8 cellular contexts compared by ENCODE assay signal in the genomic region with DNA sequence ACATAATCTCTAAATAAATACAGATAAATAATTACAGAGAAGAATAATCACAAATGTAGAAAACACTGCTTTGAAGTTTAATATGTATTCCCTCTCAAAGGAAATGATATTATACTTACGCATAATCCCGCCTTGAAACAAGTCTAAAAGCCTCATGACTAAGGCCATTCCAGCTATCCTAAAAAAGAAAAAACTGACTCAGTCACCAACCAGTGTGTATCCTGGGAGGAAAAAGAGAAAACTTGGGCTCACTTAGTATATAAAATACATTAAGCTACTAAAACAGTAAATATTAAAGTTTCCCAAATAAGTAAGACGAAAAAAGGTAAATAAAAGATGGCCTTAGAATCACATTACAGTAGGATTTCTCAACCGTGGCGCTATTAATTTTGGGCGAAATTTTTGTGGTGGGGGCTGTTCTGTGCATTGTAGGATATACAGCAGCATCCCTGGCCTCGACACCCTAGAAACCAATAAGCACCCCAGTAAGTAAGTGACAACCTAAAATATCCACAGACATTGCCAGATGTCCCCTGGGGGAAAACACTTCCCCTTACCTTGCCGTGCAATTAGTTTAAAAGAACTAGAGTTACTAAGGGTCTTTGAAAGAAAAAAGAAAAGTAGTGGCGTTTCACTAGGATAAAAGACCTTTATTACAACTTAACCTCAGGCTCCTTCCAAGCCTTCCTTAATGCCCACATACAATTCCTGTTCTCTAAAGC. TPM values are rescaled to one million over a fixed set of nuclear protein-coding genes. Genes with fewer than 3 reads are reported as not detected.
A peak's percentile ranks its signal among the peaks of the same experiment; 100 is the strongest.
DNase-seq lines count a peak whose midpoint lies in the region; ATAC-seq, FAIRE-seq and TF ChIP-seq lines count a peak whose summit lies in the region.

No MANE protein-coding gene starts in this region.

- in situ Hi-C loops in K562 (cut with MboI) = no loop called here

- H2AFZ ChIP-seq in K562 (ENCODE audit: low read depth, low read length) = no peak overlapping the region

- H3K4me1 ChIP-seq in heart right ventricle (peaks cover 0 to 51% (median 23%) of the 10 kb centered on the region in 9 donors), K562 (replicated peaks in 1 of 2; ENCODE audit: control insufficient read depth in 2 of 2, insufficient read depth in 2 of 2, low read length in 2 of 2) (peaks cover 11 to 21% of the 10 kb centered on the region in 2 experiments; a peak in 4 of 5 replicates), lower lobe of right lung (peaks cover 12% of the 10 kb centered on the region), aorta (ENCODE audit: control insufficient read depth in 1 of 2, insufficient read depth in 2 of 2, low read length in 2 of 2) (peaks cover 0 to 2% of the 10 kb centered on the region in 2 donors)

- intact Hi-C loops in heart right ventricle (cut with DNase I) = loop anchor here in 3 of 10 donors (2.0 to 10.0 kb wide), 3 partner anchors 29 to 695 kb away; a partner anchor contains a TSS
- intact Hi-C loops in Right ventricle myocardium inferior (cut with DNase I) = loop anchor here (2.0 kb wide), 1 partner anchor 181 kb away; no protein-coding TSS in a partner anchor
- intact Hi-C loops in K562 (cut with micrococcal nuclease) = no loop called here
- intact Hi-C loops in lower lobe of right lung (cut with DNase I) = no loop called here
- intact Hi-C loops in aorta (cut with DNase I) = loop anchor here in 1 of 2 donors (10.0 kb wide), 1 partner anchor 771 kb away; a partner anchor contains a TSS

- peak overlapping the region in 9 of 10 donors; percentile 93 to 99 (median 97) for H3K27ac ChIP-seq in heart right ventricle
- peak overlapping the region; percentile 97 for H3K27ac ChIP-seq in K562 (ENCODE audit: extremely low read depth, low read depth, low read length)
- H3K27ac ChIP-seq in lower lobe of right lung = peak overlapping the region; percentile 100
- peak overlapping the region; percentile 37 to 62 for H3K27ac ChIP-seq in aorta (ENCODE audit: low read depth in 1 of 2, low read length in 2 of 2)

- H3K79me2 ChIP-seq in K562 (ENCODE audit: control insufficient read depth, insufficient read depth, low read length) = peaks cover 64% of the 10 kb centered on the region

- WGBS in heart right ventricle, 2 donors = 37 to 43% methylated on average over 9 of the region's 9 CpGs
- 6% methylated on average over 9 of the region's 9 CpGs for WGBS in K562 (ENCODE audit: insufficient coverage, low coverage, missing lambda C conversion rate)
- WGBS in aorta, 2 donors = 44 to 47% methylated on average over 9 of the region's 9 CpGs

- peak overlapping the region; percentile 91 for H3K4me2 ChIP-seq in K562 (ENCODE audit: insufficient read depth, low read length)

- DNase-seq in heart right ventricle = no peak
- no peak for DNase-seq in Right ventricle myocardium inferior (ENCODE audit: missing footprints)
- peak in 1 of 4 experiments; percentile 27 for DNase-seq in K562 (ENCODE audit: extremely low read depth in 1 of 4, low spot score in 3 of 4)
- no peak for DNase-seq in lower lobe of right lung
- no peak for DNase-seq in aorta
- no peak for DNase-seq in D721Med (ENCODE audit: insufficient read length, low spot score)
- no peak for DNase-seq in GM19240 (ENCODE audit: insufficient read length, low spot score)

- no peaks in the 10 kb centered on the region; the same call in 1 of the 2 replicates for H4K20me1 ChIP-seq in K562 (replicated peaks; ENCODE audit: control insufficient read depth, insufficient read depth, low read length)

- TF ChIP-seq RAD21 in K562 (CRISPR knock-in tag; conservative IDR thresholded peaks at IDR 0.05 in 1 of 2, IDR thresholded peaks at IDR 0.05 in 1 of 2) = no peak

- no peak for TF ChIP-seq POLR2A in K562 (conservative IDR thresholded peaks at IDR 0.05)

- peak overlapping the region; percentile 99 for H3K9ac ChIP-seq in K562 (ENCODE audit: insufficient read depth in 1 of 2, low read depth in 2 of 2, low read length in 2 of 2)

- H3K4me3 ChIP-seq in heart right ventricle (peak overlapping the region; percentile 69 to 98 (median 86)), K562 (peak overlapping the region; percentile 72), lower lobe of right lung (peak overlapping the region; percentile 93), aorta (ENCODE audit: low read length in 2 of 2) (peak overlapping the region; percentile 93 to 97)

- no peak for ATAC-seq in heart right ventricle
- no peak for ATAC-seq in Right ventricle myocardium inferior
- ATAC-seq in K562 = 0 out of 3 replicates have a peak, but pooled peaks have one; percentile 2
- ATAC-seq in lower lobe of right lung = no peak
- ATAC-seq in aorta (ENCODE audit: low FRiP score) = no peak
- no peak for ATAC-seq in GM21528 (IDR thresholded peaks at IDR 0.05; ENCODE audit: low FRiP score, unreplicated experiment)

- TF ChIP-seq EP300 in K562 (IDR thresholded peaks at IDR 0.05; ENCODE audit: low read length) = no peak

- POLR2A ChIA-PET in K562 (lab: Yijun Ruan, JAX) = interaction anchor here (0.6 to 2.4 kb wide), 9 partner anchors 8 to 737 kb away, joined by 3 to 16 read pairs (median 4); a partner anchor contains a TSS

- H3K36me3 ChIP-seq in heart right ventricle = peaks cover 0 to 50% (median 37%) of the 10 kb centered on the region in 9 donors
- H3K36me3 ChIP-seq in K562 (ENCODE audit: control insufficient read depth, insufficient read depth, low read length) = peaks cover 54% of the 10 kb centered on the region
- H3K36me3 ChIP-seq in lower lobe of right lung = peaks cover 46% of the 10 kb centered on the region
- peaks cover 2 to 6% of the 10 kb centered on the region in 2 donors for H3K36me3 ChIP-seq in aorta (ENCODE audit: control insufficient read depth in 1 of 2, insufficient read depth in 2 of 2, low read length in 1 of 2)

- FAIRE-seq in K562 (lab: Jason Lieb, UNC) (no peak), D721Med (lab: Jason Lieb, UNC) (no peak)

- no TSS peak for BruUV-seq in K562 (replicated peaks; lab: Mats Ljungman, UMichigan)

- no peak for TF ChIP-seq CTCF in heart right ventricle (IDR thresholded peaks at IDR 0.05)
- TF ChIP-seq CTCF in K562 (IDR thresholded peaks at IDR 0.05 in 2 of 3, conservative IDR thresholded peaks at IDR 0.05 in 1 of 3; ENCODE audit: insufficient read depth in 2 of 3, low read depth in 1 of 3, low read length in 3 of 3) = no peak
- TF ChIP-seq CTCF in lower lobe of right lung (IDR thresholded peaks at IDR 0.05) = no peak
- no peak for TF ChIP-seq CTCF in D721Med (IDR thresholded peaks at IDR 0.05; ENCODE audit: insufficient read depth, missing control alignments)

- no peaks in the 10 kb centered on the region for H3K9me1 ChIP-seq in K562 (ENCODE audit: control insufficient read depth, insufficient read depth, low read length)

- CTCF ChIA-PET in K562 (lab: Yijun Ruan, JAX; ENCODE audit: low intra/inter-chr PET ratio) = no interaction called here

- H3K9me3 ChIP-seq in heart right ventricle (no peaks in the 10 kb centered on the region), K562 (replicated peaks; ENCODE audit: control insufficient read depth, insufficient read depth, low read depth, low read length) (peaks cover 2% of the 10 kb centered on the region; the same call in 1 of the 2 replicates), lower lobe of right lung (no peaks in the 10 kb centered on the region), aorta (ENCODE audit: control insufficient read depth, low read length) (no peaks in the 10 kb centered on the region)

- no peaks in the 10 kb centered on the region for H3K27me3 ChIP-seq in heart right ventricle
- no peaks in the 10 kb centered on the region for H3K27me3 ChIP-seq in K562 (ENCODE audit: control insufficient read depth in 2 of 2, insufficient read depth in 2 of 2, low read length in 2 of 2)
- H3K27me3 ChIP-seq in lower lobe of right lung (ENCODE audit: low read depth) = no peaks in the 10 kb centered on the region
- H3K27me3 ChIP-seq in aorta (ENCODE audit: control insufficient read depth in 1 of 2, insufficient read depth in 2 of 2, low read length in 1 of 2) = no peaks in the 10 kb centered on the region

RNA-seq across cellular contexts. Expression of a gene that starts 1.1 kb away (rescaled TPM):
- 100 to 1,000 TPM; 246 to 415 (median 324) TPM for total RNA-seq in heart right ventricle
- polyA plus RNA-seq in heart right ventricle = 100 to 1,000 TPM in 1 of 2 donors, 10 to 100 TPM in 1; 82.9 to 240 TPM
- 308 TPM for total RNA-seq in Right ventricle myocardium inferior
- total RNA-seq in K562 (2011; cell fraction: chromatin; rRNA removed; ENCODE audit: low replicate concordance) = 389 and 542 TPM in 2 replicates
- 228 and 277 TPM in 2 replicates for total RNA-seq in K562 (2011; cell fraction: nucleolus; rRNA removed)
- total RNA-seq in K562 (2011; cell fraction: nucleoplasm; rRNA removed) = 287 and 329 TPM in 2 replicates
- total RNA-seq in K562 (2014; rRNA removed) = 482 and 583 TPM in 2 replicates
- 548 and 597 TPM in 2 replicates for total RNA-seq in K562 (2014; rRNA removed; fragmentation: Illumina TruSeq; extraction: Trizol)
- total RNA-seq in K562 (2015; rRNA removed; fragmentation: Illumina TruSeq; extraction: Trizol) = 522 and 545 TPM in 2 replicates
- total RNA-seq in K562 (2021) = 481 and 498 TPM in 2 replicates
- polyA plus RNA-seq in K562 (2011; rRNA removed) = 296 and 361 TPM in 2 replicates
- polyA plus RNA-seq in K562 (2011; cell fraction: cytosol; rRNA removed) = 229 and 239 TPM in 2 replicates
- polyA plus RNA-seq in K562 (2011; cell fraction: nucleus; rRNA removed) = 225 and 240 TPM in 2 replicates
- polyA plus RNA-seq in K562 (2012) = 333 and 576 TPM in 2 replicates
- polyA plus RNA-seq in K562 (2014; fragmentation: Illumina TruSeq; extraction: Trizol) = 474 and 552 TPM in 2 replicates
- polyA plus RNA-seq in K562 (2014; fragmentation: Nextera tagmentation; extraction: Ambion mirVana) = 100 to 1,000 TPM; 195 to 294 TPM
- polyA plus RNA-seq in K562 (2014; rRNA removed) = 514 and 537 TPM in 2 replicates
- polyA minus RNA-seq in K562 (2011; rRNA and poly(A)+ RNA removed) = 500 and 528 TPM in 2 replicates
- 329 and 345 TPM in 2 replicates for polyA minus RNA-seq in K562 (2011; cell fraction: cytosol; rRNA and poly(A)+ RNA removed)
- 149 and 198 TPM in 2 replicates for polyA minus RNA-seq in K562 (2011; cell fraction: nucleus; rRNA and poly(A)+ RNA removed)
- 148 TPM for total RNA-seq in lower lobe of right lung
- total RNA-seq in aorta = 100 to 1,000 TPM; 110 to 139 TPM
- 10 to 100 TPM; 65.2 to 68.6 TPM for polyA plus RNA-seq in aorta

RNA-seq across cellular contexts. Expression of a gene that starts 31.1 kb away (rescaled TPM):
- total RNA-seq in heart right ventricle (100 to 1,000 TPM in 1 of 10 donors, 10 to 100 TPM in 9; 73.5 to 113 (median 83.9) TPM), Right ventricle myocardium inferior (90.6 TPM), K562 (2014; rRNA removed) (149 and 157 TPM in 2 replicates), K562 (2014; rRNA removed; fragmentation: Illumina TruSeq; extraction: Trizol) (190 and 225 TPM in 2 replicates), K562 (2015; rRNA removed; fragmentation: Illumina TruSeq; extraction: Trizol) (146 and 159 TPM in 2 replicates), K562 (2021) (189 and 209 TPM in 2 replicates), lower lobe of right lung (90.7 TPM), aorta (100 to 1,000 TPM in 1 of 2 donors, 10 to 100 TPM in 1; 69.2 to 101 TPM)
- polyA plus RNA-seq in heart right ventricle (10 to 100 TPM; 17.9 to 52.3 TPM), K562 (2011; rRNA removed) (113 and 179 TPM in 2 replicates), K562 (2014; fragmentation: Illumina TruSeq; extraction: Trizol) (162 and 198 TPM in 2 replicates), K562 (2014; fragmentation: Nextera tagmentation; extraction: Ambion mirVana) (10 to 100 TPM; 53.7 to 57.3 TPM), K562 (2014; rRNA removed) (137 and 164 TPM in 2 replicates), aorta (10 to 100 TPM; 48.5 to 79.6 TPM)
- 43.7 and 83.9 TPM in 2 replicates for total RNA-seq in K562 (2011; cell fraction: chromatin; rRNA removed; ENCODE audit: low replicate concordance)
- 26.2 and 27.1 TPM in 2 replicates for total RNA-seq in K562 (2011; cell fraction: nucleolus; rRNA removed)
- 53.3 and 65.5 TPM in 2 replicates for total RNA-seq in K562 (2011; cell fraction: nucleoplasm; rRNA removed)
- 43.2 and 61.7 TPM in 2 replicates for polyA plus RNA-seq in K562 (2011; cell fraction: cytosol; rRNA removed)
- polyA plus RNA-seq in K562 (2011; cell fraction: nucleus; rRNA removed) = 33.0 and 41.2 TPM in 2 replicates
- 93.8 and 122 TPM in 2 replicates for polyA plus RNA-seq in K562 (2012)
- polyA minus RNA-seq in K562 (2011; rRNA and poly(A)+ RNA removed) = 249 and 254 TPM in 2 replicates
- 67.7 and 94.2 TPM in 2 replicates for polyA minus RNA-seq in K562 (2011; cell fraction: cytosol; rRNA and poly(A)+ RNA removed)
- 25.3 and 40.0 TPM in 2 replicates for polyA minus RNA-seq in K562 (2011; cell fraction: nucleus; rRNA and poly(A)+ RNA removed)

Comparison
In these comparisons a context has a peak if more than half of its experiments do, and no peak if none do; other contexts are left out.
1. H3K27ac ChIP-seq: peak in every context shown above with its lines; median percentile 100 in lower lobe of right lung; 97 in heart right ventricle; 97 in K562; 50 in aorta.